8 cellular contexts compared by ENCODE assay signal in genomic region chr19:49085020-49085867, GRCh38. TPM values are rescaled to one million over a fixed set of nuclear protein-coding genes. Genes with fewer than 3 reads are reported as not detected.
DNase-seq lines count a peak whose midpoint lies in the region; ATAC-seq and TF ChIP-seq lines count a peak whose summit lies in the region.

A gene with protein sequence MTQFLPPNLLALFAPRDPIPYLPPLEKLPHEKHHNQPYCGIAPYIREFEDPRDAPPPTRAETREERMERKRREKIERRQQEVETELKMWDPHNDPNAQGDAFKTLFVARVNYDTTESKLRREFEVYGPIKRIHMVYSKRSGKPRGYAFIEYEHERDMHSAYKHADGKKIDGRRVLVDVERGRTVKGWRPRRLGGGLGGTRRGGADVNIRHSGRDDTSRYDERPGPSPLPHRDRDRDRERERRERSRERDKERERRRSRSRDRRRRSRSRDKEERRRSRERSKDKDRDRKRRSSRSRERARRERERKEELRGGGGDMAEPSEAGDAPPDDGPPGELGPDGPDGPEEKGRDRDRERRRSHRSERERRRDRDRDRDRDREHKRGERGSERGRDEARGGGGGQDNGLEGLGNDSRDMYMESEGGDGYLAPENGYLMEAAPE (plus strand): TSS chr19:49085451. CDS start chr19:49086415, 964 bp downstream.

- peak within 1 kb of the TSS; percentile 92 for H2AFZ ChIP-seq in OCI-LY3 (ENCODE audit: low read depth, low read length)

- peak within 1 kb of the TSS; percentile 95 for H3K27ac Mint-ChIP-seq in endothelial cell (ENCODE audit: unreplicated experiment)

- H3K27me3 ChIP-seq in OCI-LY3 (ENCODE audit: low read depth, low read length) = no peaks in the 10 kb centered on the region

- H3K27ac ChIP-seq in OCI-LY3 (ENCODE audit: low read length) = peak within 1 kb of the TSS; percentile 60

- H3K4me2 ChIP-seq in OCI-LY3 (ENCODE audit: low read length) = peak within 1 kb of the TSS; percentile 95

- ATAC-seq in GM21423 (IDR thresholded peaks at IDR 0.05; ENCODE audit: unreplicated experiment) = peak; percentile 83

- in situ Hi-C loops in Caki2 (cut with HindIII; ENCODE audit: low pct_unique_long_range_greater_than_20kb, low sequenced_read_pairs) = no loop called here

- peaks cover 9% of the 10 kb centered on the region for H3K27me3 Mint-ChIP-seq in endothelial cell (ENCODE audit: unreplicated experiment)

- H3K4me1 ChIP-seq in OCI-LY3 (ENCODE audit: low read length) = peaks cover 14% of the 10 kb centered on the region

- peaks cover 36% of the 10 kb centered on the region for H4K20me1 ChIP-seq in OCI-LY3 (ENCODE audit: insufficient read depth, low read length)

- H3K4me3 ChIP-seq in OCI-LY3 (ENCODE audit: low read length) = peak within 1 kb of the TSS; percentile 92

- peaks cover 22% of the 10 kb centered on the region for H3K4me1 Mint-ChIP-seq in endothelial cell (ENCODE audit: unreplicated experiment)

- peak within 1 kb of the TSS; percentile 92 for H3K9ac ChIP-seq in OCI-LY3 (ENCODE audit: low read length)

- peak within 1 kb of the TSS; percentile 100 for H3K4me3 Mint-ChIP-seq in endothelial cell (ENCODE audit: unreplicated experiment)

- DNase-seq in Caki2 (ENCODE audit: low read depth) (peak; percentile 99), HuH-7 (ENCODE audit: low spot score) (peak; percentile 99), endothelial cell (ENCODE audit: low spot score) (peak; percentile 100), midbrain (lab: John Stamatoyannopoulos, UW) (peak; percentile 99)
- peak; percentile 99 for DNase-seq in activated CD8-positive, alpha-beta memory T cell treated with anti-CD3 and anti-CD28 coated beads, Interleukin-2, amount 50 U/mL, for 48 hours
- DNase-seq in stimulated activated CD8-positive, alpha-beta memory T cell treated with anti-CD3 and anti-CD28 coated beads, Interleukin-2, amount 100 ng/mL, for 1 hour (ENCODE audit: low read depth in 2 of 2) = peak; percentile 98 to 99

- peaks cover 50% of the 10 kb centered on the region for H3K79me2 ChIP-seq in OCI-LY3 (ENCODE audit: low read length)

- no peaks in the 10 kb centered on the region for H3K9me3 ChIP-seq in OCI-LY3 (ENCODE audit: insufficient read depth, low read length)

- H3K36me3 Mint-ChIP-seq in endothelial cell (ENCODE audit: low read depth, unreplicated experiment) = peaks cover 27% of the 10 kb centered on the region

- peaks cover 33% of the 10 kb centered on the region for H3K36me3 ChIP-seq in OCI-LY3 (replicated peaks; ENCODE audit: low read depth, low read length)

- TF ChIP-seq CTCF in OCI-LY3 (IDR thresholded peaks at IDR 0.05; ENCODE audit: low read depth, low read length) (no peak), endothelial cell (IDR thresholded peaks at IDR 0.05; ENCODE audit: unreplicated experiment) (no peak)

- no peaks in the 10 kb centered on the region for H3K9me3 Mint-ChIP-seq in endothelial cell (ENCODE audit: unreplicated experiment)

RNA-seq across cellular contexts. Expression of the gene that starts here (rescaled TPM):
- total RNA-seq in Caki2 (2014; rRNA removed; shearing (Covaris generic); ENCODE audit: low replicate concordance) = 137 and 175 TPM in 2 replicates
- 203 TPM for total RNA-seq in endothelial cell (ENCODE audit: unreplicated experiment)

Comparison
In these comparisons a context has a peak if more than half of its experiments do, and no peak if none do; other contexts are left out.
1. Peak in every context shown above with its lines: DNase-seq, ATAC-seq, H3K4me3 ChIP-seq and H3K27ac ChIP-seq.